8 cellular contexts compared by ENCODE assay signal in the genomic region with DNA sequence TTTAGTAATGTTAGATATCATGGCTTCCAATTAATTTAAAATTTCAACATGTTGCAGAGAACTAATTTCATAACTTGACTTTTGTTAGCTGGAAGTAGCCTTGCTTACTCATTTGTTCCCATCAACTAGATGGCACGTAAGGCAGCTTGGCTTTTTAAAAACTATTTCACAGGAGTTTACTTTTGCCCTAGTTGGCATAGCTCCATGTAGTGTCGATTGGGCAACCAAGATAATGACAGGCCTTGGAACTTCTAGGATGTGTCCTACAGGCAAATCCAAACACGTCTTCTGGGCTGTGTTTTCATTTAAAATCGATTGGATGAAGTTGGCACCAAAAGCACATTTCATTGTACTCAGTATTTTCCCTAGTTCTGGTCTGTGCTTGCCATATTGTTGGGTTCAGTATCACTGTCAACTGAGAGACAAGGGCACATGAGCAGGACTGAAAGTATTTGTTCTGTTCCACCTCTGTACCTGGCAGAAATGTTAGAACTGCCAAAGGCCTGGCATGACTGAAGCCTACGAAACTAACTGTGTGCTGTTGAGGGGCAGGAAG. TPM values are rescaled to one million over a fixed set of nuclear protein-coding genes. Genes with fewer than 3 reads are reported as not detected.
DNase-seq lines count a peak whose midpoint lies in the region; ATAC-seq and TF ChIP-seq lines count a peak whose summit lies in the region.

No MANE protein-coding gene starts in this region.

- H3K4me1 Mint-ChIP-seq in CD14-positive monocyte: peaks cover 48% of the 10 kb centered on the region
- H3K4me1 Mint-ChIP-seq in osteocyte (ENCODE audit: unreplicated experiment): peaks cover 9% of the 10 kb centered on the region
- H3K4me1 Mint-ChIP-seq in CD4-positive, alpha-beta memory T cell: peaks cover 0 to 5% (median 1%) of the 10 kb centered on the region in 4 donors
- H3K4me1 Mint-ChIP-seq in activated CD8-positive, alpha-beta T cell treated with anti-CD3 and anti-CD28 coated beads for 36 hours (ENCODE audit: low read depth): peaks cover 15% of the 10 kb centered on the region

- peak overlapping the region; percentile 73 to 90 (median 86) for H3K27ac Mint-ChIP-seq in CD14-positive monocyte
- H3K27ac Mint-ChIP-seq in osteocyte (ENCODE audit: unreplicated experiment): peak overlapping the region; percentile 83
- no peak overlapping the region for H3K27ac Mint-ChIP-seq in CD4-positive, alpha-beta memory T cell
- no peak overlapping the region for H3K27ac Mint-ChIP-seq in activated CD8-positive, alpha-beta T cell treated with anti-CD3 and anti-CD28 coated beads for 36 hours

- POLR2A ChIA-PET in CD4-positive, alpha-beta memory T cell (lab: Charles Lee; ENCODE audit: partially characterized antibody): interaction anchor here (1.2 kb wide), 1 partner anchor 17 kb away, joined by 4 read pairs; no protein-coding TSS in a partner anchor
- POLR2A ChIA-PET in activated CD8-positive, alpha-beta T cell treated with anti-CD3 and anti-CD28 coated beads for 36 hours (lab: Charles Lee): interaction anchor here (1.2 kb wide), 1 partner anchor 10 kb away, joined by 5 read pairs; no protein-coding TSS in a partner anchor

- no peaks in the 10 kb centered on the region for H3K9me3 Mint-ChIP-seq in CD14-positive monocyte
- H3K9me3 Mint-ChIP-seq in osteocyte (ENCODE audit: unreplicated experiment): no peaks in the 10 kb centered on the region
- H3K9me3 Mint-ChIP-seq in CD4-positive, alpha-beta memory T cell: no peaks in the 10 kb centered on the region
- no peaks in the 10 kb centered on the region for H3K9me3 Mint-ChIP-seq in activated CD8-positive, alpha-beta T cell treated with anti-CD3 and anti-CD28 coated beads for 36 hours

- no peaks in the 10 kb centered on the region for H3K27me3 ChIP-seq in CD4-positive, alpha-beta memory T cell (ENCODE audit: insufficient read depth, low read length)
- H3K27me3 ChIP-seq in BE2C: no peaks in the 10 kb centered on the region

- H3K27me3 Mint-ChIP-seq in CD14-positive monocyte (ENCODE audit: low read depth in 3 of 3) (no peaks in the 10 kb centered on the region), osteocyte (ENCODE audit: unreplicated experiment) (no peaks in the 10 kb centered on the region)
- H3K27me3 Mint-ChIP-seq in CD4-positive, alpha-beta memory T cell: no peaks in the 10 kb centered on the region
- no peaks in the 10 kb centered on the region for H3K27me3 Mint-ChIP-seq in activated CD8-positive, alpha-beta T cell treated with anti-CD3 and anti-CD28 coated beads for 36 hours

- peaks cover 20% of the 10 kb centered on the region for H3K36me3 ChIP-seq in CD4-positive, alpha-beta memory T cell (ENCODE audit: insufficient read depth, low read length)
- H3K36me3 ChIP-seq in BE2C: peaks cover 27% of the 10 kb centered on the region

- CTCF ChIA-PET in CD4-positive, alpha-beta memory T cell (lab: Charles Lee; ENCODE audit: partially characterized antibody): interaction anchor here (1.1 to 1.3 kb wide), 2 partner anchors 16 to 282 kb away, joined by 3 read pairs; no protein-coding TSS in a partner anchor
- CTCF ChIA-PET in activated CD8-positive, alpha-beta T cell treated with anti-CD3 and anti-CD28 coated beads for 36 hours (lab: Charles Lee): interaction anchor here (0.7 to 1.5 kb wide), 2 partner anchors 30 to 36 kb away, joined by 3 to 4 read pairs; a partner anchor contains a TSS

- H3K36me3 Mint-ChIP-seq in CD14-positive monocyte (peaks cover 38 to 49% of the 10 kb centered on the region in 2 donors), osteocyte (ENCODE audit: unreplicated experiment) (peaks cover 30% of the 10 kb centered on the region)
- H3K36me3 Mint-ChIP-seq in CD4-positive, alpha-beta memory T cell: peaks cover 27 to 59% of the 10 kb centered on the region in 2 donors
- H3K36me3 Mint-ChIP-seq in activated CD8-positive, alpha-beta T cell treated with anti-CD3 and anti-CD28 coated beads for 36 hours (ENCODE audit: low read depth): peaks cover 9% of the 10 kb centered on the region

- DNase-seq in CD14-positive monocyte (ENCODE audit: low spot score) (peak; percentile 69), NCI-H345 (lab: John Stamatoyannopoulos, UW) (peak; percentile 89), epithelial cell of prostate (ENCODE audit: low read depth, low spot score) (peak; percentile 98), osteocyte (ENCODE audit: extremely low spot score, unreplicated experiment) (no peak), COLO829 (ENCODE audit: low spot score) (no peak), BE2C (no peak)
- no peak for DNase-seq in CD4-positive, alpha-beta memory T cell
- no peak for DNase-seq in activated CD8-positive, alpha-beta T cell treated with anti-CD3 and anti-CD28 coated beads for 36 hours

- ATAC-seq in activated CD8-positive, alpha-beta T cell treated with anti-CD3 and anti-CD28 coated beads for 36 hours: no peak

- no peaks in the 10 kb centered on the region for H3K9me3 ChIP-seq in CD4-positive, alpha-beta memory T cell (ENCODE audit: control insufficient read depth in 1 of 2, low read length in 2 of 2)
- H3K9me3 ChIP-seq in BE2C: no peaks in the 10 kb centered on the region

- no peaks in the 10 kb centered on the region for H3K4me1 ChIP-seq in CD4-positive, alpha-beta memory T cell (ENCODE audit: insufficient read depth, low read length)
- H3K4me1 ChIP-seq in BE2C: peaks cover 8% of the 10 kb centered on the region

- no peak overlapping the region for H3K4me3 ChIP-seq in CD4-positive, alpha-beta memory T cell (ENCODE audit: low read length in 2 of 2)
- H3K4me3 ChIP-seq in BE2C (ENCODE audit: low read depth, low read length): no peak overlapping the region

- intact Hi-C loops in CD14-positive monocyte (cut with micrococcal nuclease): no loop called here
- intact Hi-C loops in CD4-positive, alpha-beta memory T cell (cut with micrococcal nuclease): no loop called here
- intact Hi-C loops in activated CD8-positive, alpha-beta T cell treated with anti-CD3 and anti-CD28 coated beads for 36 hours (cut with micrococcal nuclease): no loop called here

- peak overlapping the region; percentile 96 for H3K27ac ChIP-seq in epithelial cell of prostate
- H3K27ac ChIP-seq in CD4-positive, alpha-beta memory T cell (ENCODE audit: low read depth, low read length): no peak overlapping the region

- H3K4me3 Mint-ChIP-seq in CD14-positive monocyte (no peak overlapping the region), osteocyte (ENCODE audit: unreplicated experiment) (no peak overlapping the region)
- H3K4me3 Mint-ChIP-seq in CD4-positive, alpha-beta memory T cell: no peak overlapping the region
- H3K4me3 Mint-ChIP-seq in activated CD8-positive, alpha-beta T cell treated with anti-CD3 and anti-CD28 coated beads for 36 hours: no peak overlapping the region

- no peak for TF ChIP-seq CTCF in CD14-positive monocyte (IDR thresholded peaks at IDR 0.05)
- no peak for TF ChIP-seq CTCF in osteocyte (IDR thresholded peaks at IDR 0.05)
- no peak for TF ChIP-seq CTCF in activated CD8-positive, alpha-beta T cell treated with anti-CD3 and anti-CD28 coated beads for 36 hours (IDR thresholded peaks at IDR 0.05)
- TF ChIP-seq CTCF in BE2C (IDR thresholded peaks at IDR 0.05; ENCODE audit: low read depth, low read length): no peak

RNA-seq across cellular contexts. Expression of a gene that starts 29.4 kb away (rescaled TPM):
- polyA plus RNA-seq in CD14-positive monocyte: 100 to 1,000 TPM; 186 to 200 TPM
- 93.1 and 98.5 TPM in 2 replicates for total RNA-seq in osteocyte
- 10 to 100 TPM; 58.8 to 67.1 TPM for total RNA-seq in CD4-positive, alpha-beta memory T cell
- 100 to 1,000 TPM in 1 of 2 donors, 10 to 100 TPM in 1; 95.0 to 115 TPM for polyA plus RNA-seq in CD4-positive, alpha-beta memory T cell
- total RNA-seq in activated CD8-positive, alpha-beta T cell treated with anti-CD3 and anti-CD28 coated beads for 36 hours: 10 to 100 TPM; 58.8 TPM
- polyA plus RNA-seq in BE2C (2012; ENCODE audit: insufficient read depth, insufficient read length, low read depth): 71.5 TPM

RNA-seq across cellular contexts. Expression of a gene that starts 29.7 kb away (rescaled TPM):
- polyA plus RNA-seq in CD14-positive monocyte: 100 to 1,000 TPM; 155 to 187 TPM
- total RNA-seq in osteocyte: 114 and 124 TPM in 2 replicates
- total RNA-seq in CD4-positive, alpha-beta memory T cell: 10 to 100 TPM; 89.1 to 93.6 TPM
- polyA plus RNA-seq in CD4-positive, alpha-beta memory T cell: 100 to 1,000 TPM; 119 to 126 TPM
- 100 to 1,000 TPM; 118 to 120 TPM for total RNA-seq in activated CD8-positive, alpha-beta T cell treated with anti-CD3 and anti-CD28 coated beads for 36 hours
- polyA plus RNA-seq in BE2C (2012; ENCODE audit: insufficient read depth, insufficient read length, low read depth): 126 TPM

Comparison
In these comparisons a context has a peak if more than half of its experiments do, and no peak if none do; other contexts are left out.
1. DNase-seq: peak in CD14-positive monocyte (single experiment), NCI-H345 (single experiment) and epithelial cell of prostate (single experiment); none in osteocyte (single experiment), COLO829 (single experiment), CD4-positive, alpha-beta memory T cell (0 of 5), activated CD8-positive, alpha-beta T cell treated with anti-CD3 and anti-CD28 coated beads for 36 hours (single experiment) and BE2C (single experiment).
2. H3K27ac Mint-ChIP-seq: peak in CD14-positive monocyte (7 of 7) and osteocyte (single experiment); none in CD4-positive, alpha-beta memory T cell (0 of 7) and activated CD8-positive, alpha-beta T cell treated with anti-CD3 and anti-CD28 coated beads for 36 hours (single experiment).